17 cellular contexts compared by ENCODE assay signal in genomic region chr15:69304176-69304533, GRCh38. TPM values are rescaled to one million over a fixed set of nuclear protein-coding genes. Genes with fewer than 3 reads are reported as not detected.
DNase-seq lines count a peak whose midpoint lies in the region; ATAC-seq, FAIRE-seq and TF ChIP-seq lines count a peak whose summit lies in the region.
"Had no signal": no experiment of that assay in that cellular context is flagged by ENCODE, and none has a peak within 500 bp of the region (broad histone marks: within the 10 kb centered on the region; RNA-seq: fewer than 3 reads in every experiment).

No MANE protein-coding gene starts in this region.

- TF ChIP-seq CTCF in astrocyte (IDR thresholded peaks at IDR 0.05; ENCODE audit: insufficient read depth, low read depth, low read length), result no peak

- ATAC-seq in HG02678 (IDR thresholded peaks at IDR 0.05; ENCODE audit: unreplicated experiment), result no peak
- ATAC-seq: activated CD4-positive, alpha-beta T cell treated with anti-CD3 and anti-CD28 coated beads for 36 hours had no signal

- H3K9ac ChIP-seq in astrocyte (ENCODE audit: low read length), result no peak overlapping the region

- H3K4me1 Mint-ChIP-seq in astrocyte (ENCODE audit: low read depth, unreplicated experiment), result peaks cover 30% of the 10 kb centered on the region
- H3K4me1 Mint-ChIP-seq: activated naive CD8-positive, alpha-beta T cell treated with anti-CD3 and anti-CD28 coated beads, Interleukin-2, amount 10 ng/mL, durations not matched to agents 7 days and 5 days had no signal

- H3K27ac Mint-ChIP-seq in astrocyte (ENCODE audit: unreplicated experiment), result peak overlapping the region; percentile 49
- H3K27ac Mint-ChIP-seq: activated CD4-positive, alpha-beta T cell treated with anti-CD3 and anti-CD28 coated beads for 36 hours; activated naive CD8-positive, alpha-beta T cell treated with anti-CD3 and anti-CD28 coated beads, Interleukin-2, amount 10 ng/mL, durations not matched to agents 7 days and 5 days; stimulated activated naive B cell treated with anti-CD40 and anti-IgM and Interleukin-4, amounts not matched to agents 10 μg/mL and 1 μg/mL and 100 μg/mL, for 72 hours had no signal

- H2AFZ ChIP-seq in ACC112 (ENCODE audit: low read length, unreplicated experiment), result no peak overlapping the region
- no peak overlapping the region for H2AFZ ChIP-seq in astrocyte (ENCODE audit: low read depth, low read length)

- no peak for FAIRE-seq in astrocyte (lab: Jason Lieb, UNC)

- H3K4me2 ChIP-seq in astrocyte (ENCODE audit: low read length), result peak overlapping the region; percentile 20

- H3K4me3 Mint-ChIP-seq in astrocyte (ENCODE audit: unreplicated experiment), result no peak overlapping the region
- H3K4me3 Mint-ChIP-seq: activated CD4-positive, alpha-beta T cell treated with anti-CD3 and anti-CD28 coated beads for 36 hours; activated naive CD8-positive, alpha-beta T cell treated with anti-CD3 and anti-CD28 coated beads, Interleukin-2, amount 10 ng/mL, durations not matched to agents 7 days and 5 days; stimulated activated naive B cell treated with anti-CD40 and anti-IgM and Interleukin-4, amounts not matched to agents 10 μg/mL and 1 μg/mL and 100 μg/mL, for 72 hours had no signal

- peak; percentile 54 for DNase-seq in HuH-7.5 (ENCODE audit: low spot score)
- peak; percentile 73 for DNase-seq in astrocyte (ENCODE audit: low read depth)
- DNase-seq in kidney glomerular epithelial cell (lab: John Stamatoyannopoulos, UW), result peak; percentile 78
- no peak for DNase-seq in NCI-H1105 (lab: John Stamatoyannopoulos, UW)
- DNase-seq in stimulated activated CD4-positive, alpha-beta T cell treated with anti-CD3 and anti-CD28 coated beads, Interleukin-4, amount 100 ng/mL, for 24 hours, result no peak
- DNase-seq in stimulated activated CD4-positive, alpha-beta T cell treated with anti-CD3 and anti-CD28 coated beads, Interleukin-15, amount 100 ng/mL, for 24 hours, result no peak
- DNase-seq: activated CD4-positive, alpha-beta T cell treated with anti-CD3 and anti-CD28 coated beads for 36 hours; activated naive CD8-positive, alpha-beta T cell treated with anti-CD3 and anti-CD28 coated beads, Interleukin-2, amount 10 ng/mL, durations not matched to agents 7 days and 5 days; BE2C; foreskin melanocyte; mesendoderm; NCI-H1417 treated with DMSO at 0.1 percent for 48 hours; RPMI8226; stimulated activated naive B cell treated with anti-CD40 and anti-IgM and Interleukin-4, amounts not matched to agents 10 μg/mL and 1 μg/mL and 100 μg/mL, for 72 hours had no signal

- peaks cover 3% of the 10 kb centered on the region for H3K9me3 Mint-ChIP-seq in astrocyte (ENCODE audit: unreplicated experiment)
- H3K9me3 Mint-ChIP-seq: activated naive CD8-positive, alpha-beta T cell treated with anti-CD3 and anti-CD28 coated beads, Interleukin-2, amount 10 ng/mL, durations not matched to agents 7 days and 5 days had no signal

- no peaks in the 10 kb centered on the region for H4K20me1 ChIP-seq in astrocyte (ENCODE audit: insufficient read depth, low read length)

- H3K4me1 ChIP-seq in ACC112 (ENCODE audit: control insufficient read depth, insufficient read depth, low read length, unreplicated experiment), result peaks cover 35% of the 10 kb centered on the region
- peaks cover 24% of the 10 kb centered on the region for H3K4me1 ChIP-seq in astrocyte (ENCODE audit: insufficient read depth, low read length)
- H3K4me1 ChIP-seq: BE2C had no signal

- H3K36me3 ChIP-seq in ACC112 (ENCODE audit: insufficient read depth, low read length) (no peaks in the 10 kb centered on the region), astrocyte (ENCODE audit: insufficient read depth, low read length) (no peaks in the 10 kb centered on the region)
- H3K36me3 ChIP-seq: BE2C had no signal

- H3K27me3 ChIP-seq in ACC112 (ENCODE audit: insufficient read depth, low read length) (peaks cover 4% of the 10 kb centered on the region; the same call in 1 of the 2 replicates), astrocyte (ENCODE audit: insufficient read depth, low read length) (peaks cover 6% of the 10 kb centered on the region)

- peak overlapping the region; percentile 89 for H3K27ac ChIP-seq in ACC112 (ENCODE audit: low read depth, low read length)
- peak overlapping the region; percentile 10 for H3K27ac ChIP-seq in astrocyte (ENCODE audit: low read depth, low read length)

- H3K4me3 ChIP-seq in ACC112 (ENCODE audit: low read depth, low read length) (no peak overlapping the region), astrocyte (ENCODE audit: insufficient read depth, low read depth, low read length) (no peak overlapping the region)
- H3K4me3 ChIP-seq: skin epidermis had no signal

- no peaks in the 10 kb centered on the region for H3K9me3 ChIP-seq in astrocyte (ENCODE audit: insufficient read depth, low read depth, low read length)
- H3K9me3 ChIP-seq: BE2C had no signal

- H3K36me3 Mint-ChIP-seq in astrocyte (ENCODE audit: low read depth, unreplicated experiment), result peaks cover 1% of the 10 kb centered on the region
- H3K36me3 Mint-ChIP-seq: activated naive CD8-positive, alpha-beta T cell treated with anti-CD3 and anti-CD28 coated beads, Interleukin-2, amount 10 ng/mL, durations not matched to agents 7 days and 5 days; stimulated activated naive B cell treated with anti-CD40 and anti-IgM and Interleukin-4, amounts not matched to agents 10 μg/mL and 1 μg/mL and 100 μg/mL, for 72 hours had no signal

- H3K79me2 ChIP-seq in ACC112 (ENCODE audit: control insufficient read depth, insufficient read depth, low read length, unreplicated experiment) (no peaks in the 10 kb centered on the region), astrocyte (ENCODE audit: insufficient read depth, low read length) (no peaks in the 10 kb centered on the region)

- peaks cover 23% of the 10 kb centered on the region for H3K27me3 Mint-ChIP-seq in astrocyte (ENCODE audit: low read depth, unreplicated experiment)

RNA-seq across cellular contexts. Expression of gene PAQR5, which starts 5.4 kb away (rescaled TPM):
- total RNA-seq in astrocyte, result 0.87 and 1.2 TPM in 2 replicates
- total RNA-seq: activated naive CD8-positive, alpha-beta T cell treated with anti-CD3 and anti-CD28 coated beads, Interleukin-2, amount 10 ng/mL, durations not matched to agents 7 days and 5 days had no signal

Comparison
In these comparisons a context has a peak if more than half of its experiments do, and no peak if none do; other contexts are left out.
1. DNase-seq: peak in HuH-7.5 (single experiment), astrocyte (single experiment) and kidney glomerular epithelial cell (single experiment); none in NCI-H1105 (single experiment), stimulated activated CD4-positive, alpha-beta T cell treated with anti-CD3 and anti-CD28 coated beads, Interleukin-4, amount 100 ng/mL, for 24 hours (single experiment) and stimulated activated CD4-positive, alpha-beta T cell treated with anti-CD3 and anti-CD28 coated beads, Interleukin-15, amount 100 ng/mL, for 24 hours (single experiment).